ENCODE assay signal across 5 cellular contexts in the genomic region with DNA sequence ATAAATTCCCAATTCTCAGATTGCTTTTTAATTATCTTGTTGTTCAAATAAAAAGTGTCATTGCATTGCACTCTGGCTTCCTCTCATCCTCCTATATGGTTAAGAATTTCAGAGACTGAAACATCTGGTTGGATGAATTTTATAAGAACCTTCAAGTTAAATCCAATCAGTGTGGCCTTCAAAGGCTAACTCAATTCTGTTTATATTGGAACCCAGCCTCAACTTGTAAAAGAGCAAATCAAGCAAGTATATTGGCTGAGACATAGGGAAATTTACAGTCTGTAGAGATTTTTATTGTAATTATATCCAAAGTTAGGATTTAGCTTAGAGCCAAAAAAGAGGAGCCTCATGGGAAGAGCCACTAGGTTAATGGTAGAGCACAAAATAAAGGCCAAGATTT.
"Had no signal": no experiment of that assay in that cellular context is flagged by ENCODE, and none has a peak within 500 bp of the region (broad histone marks: within the 10 kb centered on the region; RNA-seq: fewer than 3 reads in every experiment).

No MANE protein-coding gene starts in this region.

- ATAC-seq: HepG2, K562 had no signal

- H3K4me3 ChIP-seq: K562 had no signal

- H3K27ac ChIP-seq: HL-60 had no signal

- DNase-seq: IMR-90, KBM-7 had no signal
